Comparison of ENCODE assay signal across 10 cellular contexts in the genomic region with DNA sequence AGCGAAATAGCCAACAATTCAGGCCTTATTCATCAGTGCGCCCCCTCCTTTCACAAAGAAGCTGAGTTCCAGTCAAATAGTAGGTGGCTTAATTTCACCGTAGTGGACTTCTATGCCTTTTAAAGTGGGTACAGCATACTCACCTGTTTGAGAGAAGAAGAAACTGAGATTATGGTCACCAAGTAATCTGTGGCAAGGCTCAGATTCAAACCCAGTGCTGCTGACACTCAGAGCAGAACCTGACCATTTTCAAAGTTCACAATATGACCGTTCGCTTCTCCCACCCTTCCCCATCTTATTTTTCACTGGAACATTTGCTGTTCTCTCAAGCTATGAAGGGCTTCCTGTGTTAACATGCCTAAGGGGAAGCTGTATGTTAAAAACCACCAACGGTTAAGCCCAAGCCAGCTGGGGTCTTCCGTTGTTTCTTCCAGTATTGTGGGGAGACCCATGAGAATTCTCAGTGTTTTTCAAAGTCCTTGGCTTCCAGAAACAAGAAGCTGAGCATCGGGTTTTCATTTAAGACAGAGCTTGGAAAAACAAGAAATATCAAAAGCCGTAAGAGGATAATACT. TPM values are rescaled to one million over a fixed set of nuclear protein-coding genes. Genes with fewer than 3 reads are reported as not detected.
DNase-seq lines count a peak whose midpoint lies in the region; ATAC-seq, FAIRE-seq and TF ChIP-seq lines count a peak whose summit lies in the region.
"Had no signal": no experiment of that assay in that cellular context is flagged by ENCODE, and none has a peak within 500 bp of the region (broad histone marks: within the 10 kb centered on the region; RNA-seq: fewer than 3 reads in every experiment).

No MANE protein-coding gene starts in this region.

- no peaks in the 10 kb centered on the region for H3K79me2 ChIP-seq in PC-9 (ENCODE audit: low read depth)

- no peak overlapping the region for H2AFZ ChIP-seq in PC-9

- H3K4me3 ChIP-seq in SK-N-MC (no peak overlapping the region), lower leg skin (ENCODE audit: low read depth, poor library complexity, severe bottlenecking) (no peak overlapping the region), pancreas (no peak overlapping the region), PC-9 (no peak overlapping the region)

- H3K9me3 ChIP-seq in SK-N-MC (ENCODE audit: low read depth, low read length) (no peaks in the 10 kb centered on the region), pancreas (no peaks in the 10 kb centered on the region), PC-9 (ENCODE audit: insufficient read depth, low read depth) (no peaks in the 10 kb centered on the region)

- H3K27me3 ChIP-seq in pancreas = no peaks in the 10 kb centered on the region
- no peaks in the 10 kb centered on the region for H3K27me3 ChIP-seq in PC-9 (ENCODE audit: insufficient read depth, low read depth)

- peak overlapping the region; percentile 87 for H3K27ac Mint-ChIP-seq in activated naive CD4-positive, alpha-beta T cell treated with anti-CD3 and anti-CD28 coated beads, Interleukin-2, amount 10 ng/mL, durations not matched to agents 7 days and 5 days
- H3K27ac Mint-ChIP-seq in stimulated activated naive B cell treated with anti-CD40 and anti-IgM and Interleukin-4, amounts not matched to agents 10 μg/mL and 1 μg/mL and 100 μg/mL, for 72 hours = peak overlapping the region; percentile 97

- H3K27ac ChIP-seq in SK-N-MC = peak overlapping the region; percentile 64; the same call in 1 of the 2 replicates
- H3K27ac ChIP-seq in pancreas = no peak overlapping the region
- H3K27ac ChIP-seq in PC-9 = no peak overlapping the region

- peaks cover 50% of the 10 kb centered on the region for H3K4me1 Mint-ChIP-seq in activated naive CD4-positive, alpha-beta T cell treated with anti-CD3 and anti-CD28 coated beads, Interleukin-2, amount 10 ng/mL, durations not matched to agents 7 days and 5 days
- H3K4me1 Mint-ChIP-seq in stimulated activated naive B cell treated with anti-CD40 and anti-IgM and Interleukin-4, amounts not matched to agents 10 μg/mL and 1 μg/mL and 100 μg/mL, for 72 hours = peaks cover 51 to 65% of the 10 kb centered on the region in 2 donors

- no peak for TF ChIP-seq POLR2A in lower leg skin (IDR thresholded peaks at IDR 0.05)

- WGBS in lower leg skin, 2 donors = 74 to 77% methylated on average over 9 of the region's 9 CpGs
- 87 to 91% methylated on average over 9 of the region's 9 CpGs for WGBS in pancreas, 2 donors

- ATAC-seq in HG03025 (IDR thresholded peaks at IDR 0.05; ENCODE audit: low FRiP score, unreplicated experiment) (peak; percentile 12), pancreas (no peak)
- ATAC-seq in stimulated activated naive B cell treated with anti-CD40 and anti-IgM and Interleukin-4, amounts not matched to agents 10 μg/mL and 1 μg/mL and 100 μg/mL, for 72 hours (replicated peaks) = peak; percentile 2 to 10
- ATAC-seq: HCT116 had no signal

- H3K9me3 Mint-ChIP-seq in activated naive CD4-positive, alpha-beta T cell treated with anti-CD3 and anti-CD28 coated beads, Interleukin-2, amount 10 ng/mL, durations not matched to agents 7 days and 5 days = no peaks in the 10 kb centered on the region
- peaks cover 1 to 5% of the 10 kb centered on the region in 2 donors for H3K9me3 Mint-ChIP-seq in stimulated activated naive B cell treated with anti-CD40 and anti-IgM and Interleukin-4, amounts not matched to agents 10 μg/mL and 1 μg/mL and 100 μg/mL, for 72 hours

- TF ChIP-seq CTCF in lower leg skin (IDR thresholded peaks at IDR 0.05) = no peak
- TF ChIP-seq CTCF in pancreas (IDR thresholded peaks at IDR 0.05) = no peak
- no peak for TF ChIP-seq CTCF in PC-9 (conservative IDR thresholded peaks at IDR 0.05)

- H3K36me3 ChIP-seq in SK-N-MC (ENCODE audit: insufficient read depth, low read length) (no peaks in the 10 kb centered on the region), pancreas (no peaks in the 10 kb centered on the region), PC-9 (ENCODE audit: low read depth) (no peaks in the 10 kb centered on the region)

- CTCF ChIA-PET in activated naive CD4-positive, alpha-beta T cell treated with anti-CD3 and anti-CD28 coated beads, Interleukin-2, amount 10 ng/mL, durations not matched to agents 7 days and 5 days (lab: Charles Lee) = interaction anchor here (1.0 to 1.9 kb wide), 3 partner anchors 56 to 117 kb away, joined by 3 to 6 read pairs (median 5); no protein-coding TSS in a partner anchor
- CTCF ChIA-PET in PC-9 (lab: Charles Lee) = no interaction called here

- no TSS peak for BruUV-seq in PC-9 (replicated peaks; lab: Mats Ljungman, UMichigan)

- no peak for DNase-seq in activated naive CD4-positive, alpha-beta T cell treated with anti-CD3 and anti-CD28 coated beads, Interleukin-2, amount 10 ng/mL, durations not matched to agents 7 days and 5 days
- no peak for DNase-seq in activated naive CD4-positive, alpha-beta T cell treated with Interleukin-2 at 50 U/mL for 16 hours
- DNase-seq in SK-N-MC (ENCODE audit: low read depth, low spot score) (no peak), lower leg skin (ENCODE audit: low spot score in 2 of 2) (no peak), pancreas (no peak), PC-9 (no peak)
- DNase-seq in stimulated activated naive B cell treated with anti-CD40 and anti-IgM and Interleukin-4, amounts not matched to agents 10 μg/mL and 1 μg/mL and 100 μg/mL, for 72 hours = no peak
- DNase-seq: NCI-H2227 treated with DMSO at 0.1 percent for 48 hours had no signal

- peaks cover 14% of the 10 kb centered on the region for H3K36me3 Mint-ChIP-seq in activated naive CD4-positive, alpha-beta T cell treated with anti-CD3 and anti-CD28 coated beads, Interleukin-2, amount 10 ng/mL, durations not matched to agents 7 days and 5 days
- H3K36me3 Mint-ChIP-seq in stimulated activated naive B cell treated with anti-CD40 and anti-IgM and Interleukin-4, amounts not matched to agents 10 μg/mL and 1 μg/mL and 100 μg/mL, for 72 hours = peaks cover 7 to 26% of the 10 kb centered on the region in 2 donors

- H3K9me2 ChIP-seq in PC-9 (ENCODE audit: insufficient read depth) = no peaks in the 10 kb centered on the region

- POLR2A ChIA-PET in PC-9 (lab: Charles Lee; ENCODE audit: unreplicated experiment) = no interaction called here

- H3K4me3 Mint-ChIP-seq in activated naive CD4-positive, alpha-beta T cell treated with anti-CD3 and anti-CD28 coated beads, Interleukin-2, amount 10 ng/mL, durations not matched to agents 7 days and 5 days = no peak overlapping the region
- H3K4me3 Mint-ChIP-seq in stimulated activated naive B cell treated with anti-CD40 and anti-IgM and Interleukin-4, amounts not matched to agents 10 μg/mL and 1 μg/mL and 100 μg/mL, for 72 hours = peak overlapping the region; percentile 69 to 72

- H3K27me3 Mint-ChIP-seq in activated naive CD4-positive, alpha-beta T cell treated with anti-CD3 and anti-CD28 coated beads, Interleukin-2, amount 10 ng/mL, durations not matched to agents 7 days and 5 days = no peaks in the 10 kb centered on the region
- H3K27me3 Mint-ChIP-seq in stimulated activated naive B cell treated with anti-CD40 and anti-IgM and Interleukin-4, amounts not matched to agents 10 μg/mL and 1 μg/mL and 100 μg/mL, for 72 hours = no peaks in the 10 kb centered on the region

- no peak overlapping the region for H3K4me2 ChIP-seq in PC-9

- no peak overlapping the region for H3K9ac ChIP-seq in SK-N-MC (ENCODE audit: insufficient read length)

- intact Hi-C loops in lower leg skin (cut with DNase I; ENCODE audit: low total_unique reads) = no loop called here
- intact Hi-C loops in pancreas (cut with DNase I) = no loop called here
- intact Hi-C loops in PC-9 (cut with micrococcal nuclease; ENCODE audit: unreplicated experiment) = no loop called here

- H3F3A ChIP-seq in PC-9 (ENCODE audit: insufficient read depth, low read depth) = no peaks in the 10 kb centered on the region

- FAIRE-seq in pancreas (lab: Jason Lieb, UNC) = no peak

- H3K4me1 ChIP-seq in pancreas = peaks cover 0 to 3% (median 0%) of the 10 kb centered on the region in 3 donors
- no peaks in the 10 kb centered on the region for H3K4me1 ChIP-seq in PC-9 (replicated peaks; ENCODE audit: insufficient read depth)

- no peaks in the 10 kb centered on the region for H4K20me1 ChIP-seq in PC-9 (ENCODE audit: insufficient read depth)

RNA-seq across cellular contexts. Expression of a gene that starts 6.1 kb away (rescaled TPM):
- 100 to 1,000 TPM in 2 of 4 donors, 10 to 100 TPM in 2; 62.7 to 175 (median 102) TPM for total RNA-seq in lower leg skin
- 10 to 100 TPM; 41.4 to 71.3 (median 58.4) TPM for total RNA-seq in pancreas
- 10 to 100 TPM; 41.2 to 83.3 TPM for polyA plus RNA-seq in pancreas
- total RNA-seq in PC-9 (2021) = 118 and 188 TPM in 2 replicates

Comparison
In these comparisons a context has a peak if more than half of its experiments do, and no peak if none do; other contexts are left out.
1. ATAC-seq: peak in HG03025 (single experiment) and stimulated activated naive B cell treated with anti-CD40 and anti-IgM and Interleukin-4, amounts not matched to agents 10 μg/mL and 1 μg/mL and 100 μg/mL, for 72 hours (2 of 2); none in pancreas (0 of 4).